9 cellular contexts compared by ENCODE assay signal in the genomic region with DNA sequence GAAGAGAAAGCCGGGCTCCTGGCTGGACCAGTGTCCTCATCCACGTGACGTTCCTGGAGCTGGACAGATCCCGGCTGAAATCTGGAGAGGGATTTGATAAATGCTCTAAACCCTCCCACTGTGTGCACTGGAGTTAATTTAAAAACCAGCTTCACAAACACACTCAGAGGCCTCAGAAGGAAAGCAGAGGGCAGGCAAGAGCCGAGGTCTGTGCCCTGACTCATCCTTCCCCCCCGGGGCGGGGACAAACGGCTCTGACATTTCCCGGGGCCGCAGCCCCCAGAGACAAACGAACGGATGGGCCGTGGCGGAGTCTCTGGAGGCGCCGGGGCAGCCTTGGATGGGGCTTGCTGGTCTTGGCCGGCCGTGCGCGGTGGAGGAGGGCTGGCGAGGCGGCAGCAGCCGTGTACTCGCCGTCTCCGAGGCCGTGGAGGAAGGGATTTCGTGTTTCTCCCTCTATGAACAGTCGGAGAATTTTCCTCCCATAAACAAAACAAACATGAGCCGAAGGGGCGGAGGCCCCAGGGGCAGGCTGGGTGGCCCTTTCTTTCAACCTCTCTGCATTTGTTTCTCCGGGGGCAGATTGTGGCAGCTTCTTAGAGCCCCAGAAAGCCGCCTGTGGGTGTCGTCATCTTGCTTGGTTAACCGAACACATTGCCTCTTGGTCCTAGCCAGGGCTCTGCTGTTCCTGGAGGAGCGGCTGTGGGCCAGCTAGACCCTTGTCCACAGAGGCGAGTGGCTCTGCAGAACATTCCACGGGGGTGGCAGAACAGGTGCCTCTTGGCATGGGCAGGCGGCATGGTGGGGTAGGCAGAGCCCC.
DNase-seq lines count a peak whose midpoint lies in the region; ATAC-seq and TF ChIP-seq lines count a peak whose summit lies in the region.
"Had no signal": no experiment of that assay in that cellular context is flagged by ENCODE, and none has a peak within 500 bp of the region (broad histone marks: within the 10 kb centered on the region; RNA-seq: fewer than 3 reads in every experiment).

No MANE protein-coding gene starts in this region.

- no peak overlapping the region for H2BK12ac ChIP-seq in neuronal stem cell (ENCODE audit: low read length)

- peak overlapping the region; percentile 72 for H2BK120ac ChIP-seq in neuronal stem cell (ENCODE audit: low read depth, low read length)

- peak overlapping the region; percentile 66 for H3K4ac ChIP-seq in neuronal stem cell (ENCODE audit: low read length)

- H4K91ac ChIP-seq in neuronal stem cell (ENCODE audit: low read depth, low read length, poor library complexity), result no peak overlapping the region

- DNase-seq in AG04450 (ENCODE audit: low read depth, low spot score) (no peak), LNCaP clone FGC (ENCODE audit: low read depth) (no peak), foreskin keratinocyte (no peak), neuronal stem cell (ENCODE audit: low spot score) (peak; percentile 44), thoracic aorta (ENCODE audit: low spot score) (peak; percentile 66), NCI-H510A (lab: John Stamatoyannopoulos, UW) (no peak)
- peak; percentile 48 for DNase-seq in activated T-cell treated with anti-CD3 and anti-CD28 coated beads, Interleukin-2, amount 50 U/mL, for 1 hour
- no peak for DNase-seq in effector CD4-positive, alpha-beta T cell

- no peaks in the 10 kb centered on the region for H3K27me3 ChIP-seq in AG04450 (ENCODE audit: control insufficient read depth, insufficient read depth, low read length)
- H3K27me3 ChIP-seq in foreskin keratinocyte, result peaks cover 4% of the 10 kb centered on the region
- peaks cover 0 to 11% (median 3%) of the 10 kb centered on the region in 3 experiments for H3K27me3 ChIP-seq in neuronal stem cell (ENCODE audit: control insufficient read depth in 3 of 3, insufficient read depth in 3 of 3, low read depth in 1 of 3, low read length in 3 of 3)
- H3K27me3 ChIP-seq in thoracic aorta (replicated peaks; ENCODE audit: insufficient read depth), result no peaks in the 10 kb centered on the region

- H3K18ac ChIP-seq in neuronal stem cell (ENCODE audit: low read length), result peak overlapping the region; percentile 97

- no peak overlapping the region for H3K14ac ChIP-seq in neuronal stem cell (ENCODE audit: low read length)

- no peak overlapping the region for H3K23ac ChIP-seq in neuronal stem cell (ENCODE audit: low read depth, low read length, poor library complexity)

- H3K4me3 ChIP-seq in AG04450 (ENCODE audit: low read depth, low read length) (peak overlapping the region; percentile 34; the same call in 1 of the 2 replicates), LNCaP clone FGC (ENCODE audit: low read depth, low read length) (no peak overlapping the region), neuronal stem cell (ENCODE audit: low read length in 2 of 2) (peak overlapping the region in 1 of 2 donors; percentile 34), thoracic aorta (peak overlapping the region; percentile 68)

- H3K9ac ChIP-seq in neuronal stem cell (ENCODE audit: low read depth, low read length, poor library complexity), result no peak overlapping the region

- CTCF ChIA-PET in AG04450 (lab: Charles Lee), result interaction anchor here (1.0 to 1.2 kb wide), 2 partner anchors 176 to 406 kb away, joined by 4 to 11 read pairs; no protein-coding TSS in a partner anchor

- H3K9me3 ChIP-seq in AG04450 (ENCODE audit: control insufficient read depth, insufficient read depth, low read length) (peaks cover 4% of the 10 kb centered on the region; the same call in 1 of the 2 replicates), neuronal stem cell (replicated peaks in 1 of 2; ENCODE audit: control insufficient read depth in 2 of 2, insufficient read depth in 1 of 2, low read depth in 1 of 2, low read length in 2 of 2) (peaks cover 0 to 2% of the 10 kb centered on the region in 2 donors), thoracic aorta (no peaks in the 10 kb centered on the region)

- peak overlapping the region; percentile 24 for H2AK5ac ChIP-seq in neuronal stem cell (ENCODE audit: low read depth, low read length)

- no peak overlapping the region for H4K8ac ChIP-seq in neuronal stem cell (ENCODE audit: low read depth, low read length)

- ATAC-seq in foreskin keratinocyte, result peak; percentile 33
- peak; percentile 93 for ATAC-seq in thoracic aorta (ENCODE audit: insufficient number of reproducible peaks, low FRiP score, low read depth)

- TF ChIP-seq CTCF in AG04450 (IDR thresholded peaks at IDR 0.05; ENCODE audit: low read depth, low read length) (peak; percentile 7; the same call in 1 of the 2 replicates), LNCaP clone FGC (IDR thresholded peaks at IDR 0.05; ENCODE audit: control insufficient read depth, extremely low read depth, insufficient read depth) (0 out of 2 replicates have a peak, but pooled peaks have one; percentile 9), foreskin keratinocyte (conservative IDR thresholded peaks at IDR 0.05) (peak; percentile 16), thoracic aorta (IDR thresholded peaks at IDR 0.05) (peak; percentile 31)

- POLR2A ChIA-PET in AG04450 (lab: Yijun Ruan, JAX), result no interaction called here

- H2BK15ac ChIP-seq in neuronal stem cell (ENCODE audit: low read length), result peak overlapping the region; percentile 85

- no peaks in the 10 kb centered on the region for H3K79me1 ChIP-seq in neuronal stem cell (ENCODE audit: low read depth, low read length)

- peak overlapping the region; percentile 53 for H2BK5ac ChIP-seq in neuronal stem cell (ENCODE audit: low read length)

- no peak overlapping the region for H3K27ac ChIP-seq in AG04450 (ENCODE audit: low read depth, low read length)
- H3K27ac ChIP-seq in foreskin keratinocyte, result no peak overlapping the region
- H3K27ac ChIP-seq in neuronal stem cell (replicated peaks; ENCODE audit: low read length), result no peak overlapping the region
- peak overlapping the region; percentile 85 to 88 for H3K27ac ChIP-seq in thoracic aorta
- H3K27ac ChIP-seq: epithelial cell of prostate had no signal

- peak overlapping the region; percentile 60 for H3K4me2 ChIP-seq in neuronal stem cell (ENCODE audit: insufficient read depth, low read length, poor library complexity, severe bottlenecking)

- no peaks in the 10 kb centered on the region for H3K36me3 ChIP-seq in neuronal stem cell (replicated peaks in 1 of 2; ENCODE audit: control insufficient read depth in 2 of 2, insufficient read depth in 2 of 2, low read length in 2 of 2)
- H3K36me3 ChIP-seq in thoracic aorta, result no peaks in the 10 kb centered on the region

- H3K4me1 ChIP-seq in foreskin keratinocyte, result no peaks in the 10 kb centered on the region
- H3K4me1 ChIP-seq in neuronal stem cell (ENCODE audit: control insufficient read depth in 2 of 2, insufficient read depth in 1 of 2, low read depth in 1 of 2, low read length in 2 of 2), result peaks cover 18% of the 10 kb centered on the region in 2 donors
- H3K4me1 ChIP-seq in thoracic aorta (ENCODE audit: control insufficient read depth in 1 of 2, low read depth in 2 of 2), result peaks cover 0 to 28% of the 10 kb centered on the region in 2 donors

- no CpG with 5 or more reads among the region's 39 CpGs for WGBS in neuronal stem cell (ENCODE audit: extremely low coverage in 2 of 2, insufficient read length in 2 of 2, insufficient replicate concordance in 1 of 2), 2 donors

- peak overlapping the region; percentile 93 for H2AFZ ChIP-seq in neuronal stem cell (ENCODE audit: low read length)

Comparison
In these comparisons a context has a peak if more than half of its experiments do, and no peak if none do; other contexts are left out.
1. DNase-seq: peak in activated T-cell treated with anti-CD3 and anti-CD28 coated beads, Interleukin-2, amount 50 U/mL, for 1 hour (single experiment), neuronal stem cell (single experiment) and thoracic aorta (single experiment); none in AG04450 (single experiment), LNCaP clone FGC (single experiment), foreskin keratinocyte (0 of 2), effector CD4-positive, alpha-beta T cell (single experiment) and NCI-H510A (single experiment).
2. H3K27ac ChIP-seq: peak in thoracic aorta (2 of 2); none in AG04450 (single experiment), foreskin keratinocyte (single experiment) and neuronal stem cell (single experiment).
3. Peak in every context shown above with its lines, with median percentiles within 50 percentile points of each other: CTCF ChIP-seq.